In genomic region chr3:64686446-64686908, GRCh38 we compare ENCODE assay signal across 8 cellular contexts. TPM values are rescaled to one million over a fixed set of nuclear protein-coding genes. Genes with fewer than 3 reads are reported as not detected.
A peak's percentile ranks its signal among the peaks of the same experiment; 100 is the strongest.
DNase-seq lines count a peak whose midpoint lies in the region; ATAC-seq and TF ChIP-seq lines count a peak whose summit lies in the region.

No MANE protein-coding gene starts in this region.

- H3K9ac ChIP-seq in muscle layer of colon (ENCODE audit: low read length) = peak overlapping the region; percentile 95

- peak overlapping the region; percentile 97 for H3K27ac Mint-ChIP-seq in Calu3 (ENCODE audit: unreplicated experiment)

- H3K4me3 Mint-ChIP-seq in Calu3 (ENCODE audit: low read depth, unreplicated experiment) = peak overlapping the region; percentile 81

- peak; percentile 53 for DNase-seq in Calu3
- peak; percentile 2 for DNase-seq in MV-4-11 (lab: John Stamatoyannopoulos, UW)
- DNase-seq in epithelial cell of esophagus (ENCODE audit: low read depth) = peak; percentile 55
- no peak for DNase-seq in NCI-H2107 treated with DMSO at 0.1 percent for 48 hours (lab: John Stamatoyannopoulos, UW; ENCODE audit: unreplicated experiment)
- no peak for DNase-seq in COLO829 (ENCODE audit: low spot score)

- no peaks in the 10 kb centered on the region for H3K9me3 ChIP-seq in muscle layer of colon (ENCODE audit: low read length)

- H3K36me3 Mint-ChIP-seq in Calu3 (ENCODE audit: insufficient read depth, unreplicated experiment) = peaks cover 63% of the 10 kb centered on the region

- H3K4me1 ChIP-seq in muscle layer of colon (ENCODE audit: insufficient read depth, low read length) = peaks cover 31% of the 10 kb centered on the region

- H3K27ac ChIP-seq in muscle layer of colon (ENCODE audit: low read depth, low read length) = peak overlapping the region; percentile 85

- no peaks in the 10 kb centered on the region for H3K36me3 ChIP-seq in muscle layer of colon (ENCODE audit: insufficient read depth, low read length)

- peaks cover 27% of the 10 kb centered on the region for H3K4me1 Mint-ChIP-seq in Calu3 (ENCODE audit: low read depth, unreplicated experiment)

- no peaks in the 10 kb centered on the region for H3K9me3 Mint-ChIP-seq in Calu3 (ENCODE audit: low read depth, unreplicated experiment)

- CTCF ChIA-PET in Calu3 (lab: Charles Lee) = no interaction called here

- H3K27me3 ChIP-seq in muscle layer of colon (ENCODE audit: control insufficient read depth in 1 of 2, insufficient read depth in 2 of 2, low read length in 2 of 2) = no peaks in the 10 kb centered on the region

- intact Hi-C loops in Calu3 (cut with micrococcal nuclease; ENCODE audit: unreplicated experiment) = loop anchor here (2.0 to 10.0 kb wide), 3 partner anchors 20 to 488 kb away; no protein-coding TSS in a partner anchor

- TF ChIP-seq CTCF in Calu3 (IDR thresholded peaks at IDR 0.05; ENCODE audit: unreplicated experiment) = no peak
- no peak for TF ChIP-seq CTCF in epithelial cell of esophagus (IDR thresholded peaks at IDR 0.05; ENCODE audit: insufficient read depth, low read depth, low read length, missing control alignments)

- BruUV-seq in Calu3 (replicated peaks; lab: Mats Ljungman, UMichigan) = TSS peak; percentile 38

- peak overlapping the region; percentile 49 for H3K4me3 ChIP-seq in epithelial cell of esophagus (ENCODE audit: low read length)
- peak overlapping the region; percentile 75 to 95 for H3K4me3 ChIP-seq in muscle layer of colon (ENCODE audit: low read depth in 1 of 2, low read length in 2 of 2)

- H3K27me3 Mint-ChIP-seq in Calu3 (ENCODE audit: unreplicated experiment) = no peaks in the 10 kb centered on the region

- ATAC-seq in GM18502 (IDR thresholded peaks at IDR 0.05; ENCODE audit: poor library complexity, unreplicated experiment) (no peak), HG03378 (IDR thresholded peaks at IDR 0.05; ENCODE audit: unreplicated experiment) (no peak)

RNA-seq across cellular contexts. Expression of gene ADAMTS9, which starts 1.3 kb away (rescaled TPM):
- 54.6 and 63.3 TPM in 2 replicates for total RNA-seq in Calu3 (2022)

Comparison
In these comparisons a context has a peak if more than half of its experiments do, and no peak if none do; other contexts are left out.
1. DNase-seq: peak in Calu3 (single experiment), MV-4-11 (single experiment) and epithelial cell of esophagus (single experiment); none in NCI-H2107 treated with DMSO at 0.1 percent for 48 hours (single experiment) and COLO829 (single experiment).